In genomic region chr16:54937673-54938350, GRCh38 we compare ENCODE assay signal across 11 cellular contexts. TPM values are rescaled to one million over a fixed set of nuclear protein-coding genes. Genes with fewer than 3 reads are reported as not detected.
DNase-seq lines count a peak whose midpoint lies in the region; ATAC-seq and TF ChIP-seq lines count a peak whose summit lies in the region.
"Had no signal": no experiment of that assay in that cellular context is flagged by ENCODE, and none has a peak within 500 bp of the region (broad histone marks: within the 10 kb centered on the region; RNA-seq: fewer than 3 reads in every experiment).

No MANE protein-coding gene starts in this region.

- intact Hi-C loops in right cardiac atrium (cut with DNase I) = loop anchor here in 1 of 4 donors (10.0 kb wide), 1 partner anchor 653 kb away; the partner anchor contains the start of gene IRX3

- H3K27ac Mint-ChIP-seq in activated CD4-positive, alpha-beta memory T cell treated with anti-CD3 and anti-CD28 coated beads, Interleukin-2, amount 10 ng/mL, durations not matched to agents 7 days and 5 days = no peak overlapping the region
- H3K27ac Mint-ChIP-seq in T-cell = no peak overlapping the region

- CTCF ChIA-PET in activated CD4-positive, alpha-beta memory T cell treated with anti-CD3 and anti-CD28 coated beads, Interleukin-2, amount 10 ng/mL, durations not matched to agents 7 days and 5 days (lab: Charles Lee) = no interaction called here
- CTCF ChIA-PET in T-cell (lab: Charles Lee) = no interaction called here

- POLR2A ChIA-PET in activated CD4-positive, alpha-beta memory T cell treated with anti-CD3 and anti-CD28 coated beads, Interleukin-2, amount 10 ng/mL, durations not matched to agents 7 days and 5 days (lab: Charles Lee) = no interaction called here
- POLR2A ChIA-PET in T-cell (lab: Charles Lee) = no interaction called here

- H3K9me3 Mint-ChIP-seq in activated CD4-positive, alpha-beta memory T cell treated with anti-CD3 and anti-CD28 coated beads, Interleukin-2, amount 10 ng/mL, durations not matched to agents 7 days and 5 days = no peaks in the 10 kb centered on the region
- H3K9me3 Mint-ChIP-seq in T-cell = no peaks in the 10 kb centered on the region

- H3K4me1 Mint-ChIP-seq in activated CD4-positive, alpha-beta memory T cell treated with anti-CD3 and anti-CD28 coated beads, Interleukin-2, amount 10 ng/mL, durations not matched to agents 7 days and 5 days = peaks cover 16% of the 10 kb centered on the region
- H3K4me1 Mint-ChIP-seq in T-cell = peaks cover 17 to 29% (median 27%) of the 10 kb centered on the region in 3 donors

- H3K27me3 ChIP-seq in right cardiac atrium (ENCODE audit: control insufficient read depth, insufficient read depth) = no peaks in the 10 kb centered on the region
- no peaks in the 10 kb centered on the region for H3K27me3 ChIP-seq in MG63

- peak; percentile 42 for DNase-seq in NCI-H748 (lab: John Stamatoyannopoulos, UW; ENCODE audit: unreplicated experiment)
- no peak for DNase-seq in NCI-H748 treated with DMSO at 0.1 percent for 48 hours (lab: John Stamatoyannopoulos, UW)
- no peak for DNase-seq in activated CD4-positive, alpha-beta memory T cell treated with anti-CD3 and anti-CD28 coated beads, Interleukin-2, amount 10 ng/mL, durations not matched to agents 7 days and 5 days
- peak in 1 of 3 donors; percentile 50 for DNase-seq in right cardiac atrium
- no peak for DNase-seq in T-cell
- no peak for DNase-seq in omental fat pad (ENCODE audit: low spot score)
- DNase-seq in MG63 = no peak
- DNase-seq: 8988T, colonic mucosa, HCEC 1CT had no signal

- no peak for TF ChIP-seq CTCF in omental fat pad (IDR thresholded peaks at IDR 0.05)

- peak in 1 of 2 donors; percentile 9 for ATAC-seq in right cardiac atrium
- ATAC-seq in T-cell (replicated peaks in 1 of 4) = no peak
- ATAC-seq in omental fat pad (ENCODE audit: low FRiP score) = no peak

- H3K4me3 Mint-ChIP-seq in activated CD4-positive, alpha-beta memory T cell treated with anti-CD3 and anti-CD28 coated beads, Interleukin-2, amount 10 ng/mL, durations not matched to agents 7 days and 5 days = peak overlapping the region; percentile 21
- peak overlapping the region in 1 of 3 donors; percentile 64 for H3K4me3 Mint-ChIP-seq in T-cell

- H3K4me3 ChIP-seq in right cardiac atrium (ENCODE audit: low read length) (peak overlapping the region; percentile 24), skin epidermis (peak overlapping the region; percentile 20 to 80 (median 49)), MG63 (no peak overlapping the region)
- H3K4me3 ChIP-seq: colonic mucosa had no signal

- peaks cover 14% of the 10 kb centered on the region for H3K36me3 Mint-ChIP-seq in activated CD4-positive, alpha-beta memory T cell treated with anti-CD3 and anti-CD28 coated beads, Interleukin-2, amount 10 ng/mL, durations not matched to agents 7 days and 5 days (ENCODE audit: low read depth)
- no peaks in the 10 kb centered on the region for H3K36me3 Mint-ChIP-seq in T-cell

- no peak overlapping the region for H3K27ac ChIP-seq in right cardiac atrium (ENCODE audit: low read length)
- H3K27ac ChIP-seq in skin epidermis = peak overlapping the region in 19 of 21 experiments; percentile 52 to 96 (median 90)
- H3K27ac ChIP-seq: colonic mucosa had no signal

- peaks cover 3% of the 10 kb centered on the region for H3K4me1 ChIP-seq in right cardiac atrium (ENCODE audit: control insufficient read depth, insufficient read depth, low read length)
- H3K4me1 ChIP-seq: colonic mucosa had no signal

- H3K27me3 Mint-ChIP-seq in activated CD4-positive, alpha-beta memory T cell treated with anti-CD3 and anti-CD28 coated beads, Interleukin-2, amount 10 ng/mL, durations not matched to agents 7 days and 5 days = peaks cover 83% of the 10 kb centered on the region
- H3K27me3 Mint-ChIP-seq in T-cell = peaks cover 64 to 84% of the 10 kb centered on the region in 2 donors

- 15% methylated on average over 44 of the region's 44 CpGs for WGBS in right cardiac atrium

- H3K9me3 ChIP-seq in right cardiac atrium (ENCODE audit: control insufficient read depth, low read length) = no peaks in the 10 kb centered on the region
- no peaks in the 10 kb centered on the region for H3K9me3 ChIP-seq in MG63
- H3K9me3 ChIP-seq: colonic mucosa had no signal

- peaks cover 63% of the 10 kb centered on the region for H3K36me3 ChIP-seq in MG63
- H3K36me3 ChIP-seq: colonic mucosa had no signal

RNA-seq across cellular contexts. Expression of gene IRX5, which starts 7.1 kb away (rescaled TPM):
- under 1 TPM; 0.38 TPM for total RNA-seq in activated CD4-positive, alpha-beta memory T cell treated with anti-CD3 and anti-CD28 coated beads, Interleukin-2, amount 10 ng/mL, durations not matched to agents 7 days and 5 days
- total RNA-seq in right cardiac atrium (1 to 10 TPM in 3 of 4 donors, under 1 TPM in 1; 0.97 to 1.9 (median 1.7) TPM), T-cell (not detected), omental fat pad (not detected)
- polyA plus RNA-seq in right cardiac atrium = 0.48 TPM
- total RNA-seq in MG63 (2014; rRNA removed; shearing (Covaris generic); ENCODE audit: low replicate concordance) = 16.7 and 26.4 TPM in 2 replicates
